ENCODE assay signal across 25 cellular contexts in the genomic region with DNA sequence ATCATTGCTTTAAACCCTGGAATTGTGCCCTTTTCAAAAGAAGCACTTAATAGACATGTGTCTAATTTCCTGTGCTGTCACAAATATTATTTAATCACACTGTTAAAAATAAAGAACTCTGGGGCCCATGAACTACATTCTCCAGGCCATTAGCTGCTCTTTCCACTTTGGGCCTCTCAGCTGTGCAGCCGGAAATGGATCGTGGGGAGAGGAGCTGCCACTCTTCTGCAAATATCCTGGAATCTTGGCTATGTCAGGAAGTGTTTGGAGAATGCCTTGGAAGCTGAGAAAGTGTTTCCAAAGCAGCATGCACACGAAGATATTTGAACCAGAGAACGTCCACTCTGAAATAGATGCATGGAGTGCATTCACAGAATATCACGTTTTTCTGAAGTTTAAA.
"Had no signal": no experiment of that assay in that cellular context is flagged by ENCODE, and none has a peak within 500 bp of the region (broad histone marks: within the 10 kb centered on the region; RNA-seq: fewer than 3 reads in every experiment).

No MANE protein-coding gene starts in this region.

- H3K27me3 ChIP-seq: adrenal gland, right lobe of liver, transverse colon had no signal

- H3K9me3 ChIP-seq: adrenal gland, right lobe of liver, transverse colon had no signal

- ATAC-seq: activated T-cell treated with anti-CD3 and anti-CD28 coated beads, Interleukin-2, amount 50 U/mL, for 4 hours; left lobe of liver; stimulated activated naive B cell treated with anti-CD40 and anti-IgM and Interleukin-4, amounts not matched to agents 10 μg/mL and 1 μg/mL and 100 μg/mL, for 72 hours had no signal

- H3K27ac ChIP-seq: adrenal gland, parathyroid adenoma, right lobe of liver, transverse colon had no signal

- DNase-seq: activated CD4-positive, alpha-beta T cell treated with anti-CD3 and anti-CD28 coated beads for 1 hour; activated CD8-positive, alpha-beta memory T cell treated with anti-CD3 and anti-CD28 coated beads for 24 hours; activated CD8-positive, alpha-beta memory T cell treated with anti-CD3 and anti-CD28 coated beads, Interleukin-2, amount 50 U/mL, for 48 hours; activated naive CD4-positive, alpha-beta T cell; activated T-cell treated with anti-CD3 and anti-CD28 coated beads, Interleukin-2, amount 50 U/mL, for 4 hours; adrenal gland; cerebellar nuclear complex; cortex of kidney; erythroblast; foreskin melanocyte; hippocampal formation; kidney; nucleus accumbens; right lobe of liver; small intestine; stimulated activated CD4-positive, alpha-beta T cell treated with anti-CD3 and anti-CD28 coated beads, Interleukin-15, amount 100 ng/mL, for 24 hours; stimulated activated CD4-positive, alpha-beta T cell treated with anti-CD3 and anti-CD28 coated beads, Interleukin-2, amount 100 ng/mL, for 48 hours; stimulated activated CD8-positive, alpha-beta memory T cell treated with anti-CD3 and anti-CD28 coated beads, Interleukin-4, amount 100 ng/mL, for 48 hours; stimulated activated naive B cell treated with anti-CD40 and anti-IgM and Interleukin-4, amounts not matched to agents 10 μg/mL and 1 μg/mL and 100 μg/mL, for 72 hours; T-helper 9 cell; transverse colon had no signal

- H3K36me3 ChIP-seq: adrenal gland, right lobe of liver, transverse colon had no signal

- H3K4me1 ChIP-seq: parathyroid adenoma, right lobe of liver, transverse colon had no signal

- FAIRE-seq: astrocyte, kidney, small intestine, urothelium cell line had no signal

- H3K4me3 ChIP-seq: adrenal gland, right lobe of liver, transverse colon had no signal

- H3K79me2 ChIP-seq: parathyroid adenoma had no signal

- H2AFZ ChIP-seq: parathyroid adenoma had no signal

- H3K9ac ChIP-seq: parathyroid adenoma had no signal
